ENCODE assay signal across 18 cellular contexts in genomic region chr1:223248001-223248786, GRCh38.
DNase-seq lines count a peak whose midpoint lies in the region; ATAC-seq and TF ChIP-seq lines count a peak whose summit lies in the region.
"Had no signal": no experiment of that assay in that cellular context is flagged by ENCODE, and none has a peak within 500 bp of the region (broad histone marks: within the 10 kb centered on the region; RNA-seq: fewer than 3 reads in every experiment).

No MANE protein-coding gene starts in this region.

- TF ChIP-seq CTCF in testis (IDR thresholded peaks at IDR 0.05) = no peak

- H3K27me3 Mint-ChIP-seq in T-cell = no peaks in the 10 kb centered on the region
- H3K27me3 Mint-ChIP-seq: activated T-cell treated with anti-CD3 and anti-CD28 coated beads, Interleukin-2, amount 50 U/mL, for 24 hours; stimulated activated naive CD8-positive, alpha-beta T cell treated with anti-CD3 and anti-CD28 coated beads, Interleukin-15, Interleukin-2, amounts not matched to agents 100 ng/mL and 50 ng/mL, for 24 hours had no signal

- H3K4me1 ChIP-seq in testis = peaks cover 7% of the 10 kb centered on the region

- H3K4me3 Mint-ChIP-seq in T-cell = peak overlapping the region in 1 of 3 donors; percentile 26
- H3K4me3 Mint-ChIP-seq: activated T-cell treated with anti-CD3 and anti-CD28 coated beads, Interleukin-2, amount 50 U/mL, for 24 hours; stimulated activated naive CD8-positive, alpha-beta T cell treated with anti-CD3 and anti-CD28 coated beads, Interleukin-15, Interleukin-2, amounts not matched to agents 100 ng/mL and 50 ng/mL, for 24 hours had no signal

- no peaks in the 10 kb centered on the region for H3K9me3 Mint-ChIP-seq in T-cell
- H3K9me3 Mint-ChIP-seq: stimulated activated naive CD8-positive, alpha-beta T cell treated with anti-CD3 and anti-CD28 coated beads, Interleukin-15, Interleukin-2, amounts not matched to agents 100 ng/mL and 50 ng/mL, for 24 hours had no signal

- 75 to 79% methylated on average over 3 to 6 of the region's 6 CpGs for WGBS in testis, 2 donors

- no peak for TF ChIP-seq POLR2A in testis (IDR thresholded peaks at IDR 0.05)

- peaks cover 7% of the 10 kb centered on the region for H3K36me3 Mint-ChIP-seq in T-cell

- no peaks in the 10 kb centered on the region for H3K9me3 ChIP-seq in testis

- no peak overlapping the region for H3K27ac ChIP-seq in testis

- ATAC-seq in T-cell (replicated peaks in 1 of 4) = peak; percentile 3 to 40 (median 26)
- ATAC-seq: esophagus mucosa had no signal

- H3K27ac Mint-ChIP-seq in T-cell = peak overlapping the region; percentile 74 to 88
- H3K27ac Mint-ChIP-seq: activated T-cell treated with anti-CD3 and anti-CD28 coated beads, Interleukin-2, amount 50 U/mL, for 24 hours; stimulated activated naive CD8-positive, alpha-beta T cell treated with anti-CD3 and anti-CD28 coated beads, Interleukin-15, Interleukin-2, amounts not matched to agents 100 ng/mL and 50 ng/mL, for 24 hours had no signal

- CTCF ChIA-PET in T-cell (lab: Charles Lee) = interaction anchor here in 1 of 2 donors (0.6 to 1.1 kb wide), 2 partner anchors 93 to 114 kb away, joined by 3 to 6 read pairs; no protein-coding TSS in a partner anchor

- intact Hi-C loops in testis (cut with DNase I; ENCODE audit: low total_unique reads) = no loop called here

- H3K36me3 ChIP-seq in testis (ENCODE audit: low read depth, missing control alignments) = no peaks in the 10 kb centered on the region

- POLR2A ChIA-PET in T-cell (lab: Charles Lee) = interaction anchor here in 1 of 2 donors (0.6 kb wide), 1 partner anchor 99 kb away, joined by 5 read pairs; no protein-coding TSS in a partner anchor

- DNase-seq in NCI-H2107 treated with DMSO at 0.1 percent for 48 hours (lab: John Stamatoyannopoulos, UW; ENCODE audit: unreplicated experiment) (peak; percentile 93), NCI-H2107 (lab: John Stamatoyannopoulos, UW) (no peak), DMS153 treated with DMSO at 0.1 percent for 48 hours (lab: John Stamatoyannopoulos, UW; ENCODE audit: unreplicated experiment) (peak; percentile 74), T-cell (peak in 2 of 34 experiments; percentile 4 to 12), mucosa of gallbladder (ENCODE audit: low spot score) (peak; percentile 14), NCI-H2196 (lab: John Stamatoyannopoulos, UW; ENCODE audit: unreplicated experiment) (no peak), testis (no peak), NCI-H446 treated with DMSO at 0.1 percent for 48 hours (lab: John Stamatoyannopoulos, UW) (no peak)
- DNase-seq: 8988T; activated T-cell treated with anti-CD3 and anti-CD28 coated beads, Interleukin-2, amount 50 U/mL, for 24 hours; GF-D8; NCI-H1105; NCI-H526; nucleus accumbens; SW 1271 had no signal

- peaks cover 38 to 58% (median 43%) of the 10 kb centered on the region in 3 donors for H3K4me1 Mint-ChIP-seq in T-cell

- no peaks in the 10 kb centered on the region for H3K27me3 ChIP-seq in testis

- H3K4me3 ChIP-seq in testis = no peak overlapping the region
- H3K4me3 ChIP-seq: skin epidermis had no signal

Comparison
In these comparisons a context has a peak if more than half of its experiments do, and no peak if none do; other contexts are left out.
1. DNase-seq: peak in NCI-H2107 treated with DMSO at 0.1 percent for 48 hours (single experiment), DMS153 treated with DMSO at 0.1 percent for 48 hours (single experiment) and mucosa of gallbladder (single experiment); none in NCI-H2107 (single experiment), NCI-H2196 (single experiment), testis (single experiment) and NCI-H446 treated with DMSO at 0.1 percent for 48 hours (single experiment).